In the genomic region with DNA sequence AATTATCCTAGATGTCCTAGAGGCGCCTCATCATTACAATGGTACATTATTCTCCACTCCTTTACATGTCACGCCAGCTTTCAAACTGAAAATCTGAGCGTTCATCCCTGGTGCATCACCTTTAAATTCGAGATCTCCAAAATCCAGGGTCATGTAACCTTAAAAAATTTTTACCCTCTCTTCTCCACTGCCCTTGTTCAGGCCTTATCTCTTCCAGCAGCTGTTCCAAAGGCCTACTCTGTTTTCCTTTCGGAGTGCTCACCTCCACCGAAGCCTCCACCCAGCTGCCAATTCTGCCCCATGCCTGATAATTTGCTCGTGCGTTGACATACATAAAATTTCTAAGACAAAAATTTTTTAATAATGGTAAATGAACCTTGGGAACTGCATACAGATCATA, we compare ENCODE assay signal across 8 cellular contexts. TPM values are rescaled to one million over a fixed set of nuclear protein-coding genes. Genes with fewer than 3 reads are reported as not detected.
DNase-seq lines count a peak whose midpoint lies in the region; ATAC-seq and TF ChIP-seq lines count a peak whose summit lies in the region.

No MANE protein-coding gene starts in this region.

- no peak overlapping the region for H3K27ac ChIP-seq in thoracic aorta

- H3K4me1 Mint-ChIP-seq in activated naive CD4-positive, alpha-beta T cell treated with anti-CD3 and anti-CD28 coated beads, Interleukin-2, amount 50 U/mL, for 24 hours, result peaks cover 31% of the 10 kb centered on the region
- peaks cover 20% of the 10 kb centered on the region for H3K4me1 Mint-ChIP-seq in activated CD4-positive, alpha-beta memory T cell treated with anti-CD3 and anti-CD28 coated beads for 36 hours (ENCODE audit: low read depth)

- H3K9me3 ChIP-seq in iPS-18c (ENCODE audit: control insufficient read depth, insufficient read depth, low read length), result no peaks in the 10 kb centered on the region
- H3K9me3 ChIP-seq in thoracic aorta, result no peaks in the 10 kb centered on the region

- H3K9me3 Mint-ChIP-seq in activated naive CD4-positive, alpha-beta T cell treated with anti-CD3 and anti-CD28 coated beads, Interleukin-2, amount 50 U/mL, for 24 hours, result no peaks in the 10 kb centered on the region
- no peaks in the 10 kb centered on the region for H3K9me3 Mint-ChIP-seq in activated CD4-positive, alpha-beta memory T cell treated with anti-CD3 and anti-CD28 coated beads for 36 hours

- H3K4me1 ChIP-seq in thoracic aorta (ENCODE audit: control insufficient read depth in 1 of 2, low read depth in 2 of 2), result peaks cover 11 to 27% of the 10 kb centered on the region in 2 donors

- peaks cover 9% of the 10 kb centered on the region for H3K36me3 Mint-ChIP-seq in activated naive CD4-positive, alpha-beta T cell treated with anti-CD3 and anti-CD28 coated beads, Interleukin-2, amount 50 U/mL, for 24 hours
- peaks cover 35% of the 10 kb centered on the region for H3K36me3 Mint-ChIP-seq in activated CD4-positive, alpha-beta memory T cell treated with anti-CD3 and anti-CD28 coated beads for 36 hours

- H3K27me3 Mint-ChIP-seq in activated naive CD4-positive, alpha-beta T cell treated with anti-CD3 and anti-CD28 coated beads, Interleukin-2, amount 50 U/mL, for 24 hours, result no peaks in the 10 kb centered on the region
- no peaks in the 10 kb centered on the region for H3K27me3 Mint-ChIP-seq in activated CD4-positive, alpha-beta memory T cell treated with anti-CD3 and anti-CD28 coated beads for 36 hours

- intact Hi-C loops in activated CD4-positive, alpha-beta memory T cell treated with anti-CD3 and anti-CD28 coated beads for 36 hours (cut with micrococcal nuclease), result loop anchor here (10.0 kb wide), 3 partner anchors 399 to 1669 kb away; a partner anchor contains a TSS

- no peak for DNase-seq in activated naive CD4-positive, alpha-beta T cell treated with Interleukin-2 at 50 U/mL for 16 hours
- DNase-seq in activated CD4-positive, alpha-beta memory T cell treated with anti-CD3 and anti-CD28 coated beads for 36 hours, result no peak
- DNase-seq in thoracic aorta (ENCODE audit: low spot score), result no peak
- no peak for DNase-seq in activated CD4-positive, CD25-positive, alpha-beta regulatory T cell treated with anti-CD3 and anti-CD28 coated beads, Interleukin-2, amount 50 U/mL, for 72 hours

- POLR2A ChIA-PET in activated CD4-positive, alpha-beta memory T cell treated with anti-CD3 and anti-CD28 coated beads for 36 hours (lab: Charles Lee), result interaction anchor here (0.5 to 1.4 kb wide), 2 partner anchors 500 to 648 kb away, joined by 3 read pairs; a partner anchor contains a TSS

- CTCF ChIA-PET in activated CD4-positive, alpha-beta memory T cell treated with anti-CD3 and anti-CD28 coated beads for 36 hours (lab: Charles Lee), result interaction anchor here (1.0 kb wide), 2 partner anchors 85 to 570 kb away, joined by 3 to 4 read pairs; no protein-coding TSS in a partner anchor

- no peak for TF ChIP-seq CTCF in thoracic aorta (IDR thresholded peaks at IDR 0.05)

- peak overlapping the region; percentile 65 for H3K27ac Mint-ChIP-seq in activated naive CD4-positive, alpha-beta T cell treated with anti-CD3 and anti-CD28 coated beads, Interleukin-2, amount 50 U/mL, for 24 hours
- peak overlapping the region; percentile 93 for H3K27ac Mint-ChIP-seq in activated CD4-positive, alpha-beta memory T cell treated with anti-CD3 and anti-CD28 coated beads for 36 hours

- H3K4me3 ChIP-seq in iPS-18c (ENCODE audit: insufficient read depth, low read depth, low read length), result peak overlapping the region; percentile 91
- peak overlapping the region; percentile 91 for H3K4me3 ChIP-seq in thoracic aorta

- no peaks in the 10 kb centered on the region for H3K27me3 ChIP-seq in thoracic aorta (replicated peaks; ENCODE audit: insufficient read depth)

- H3K36me3 ChIP-seq in thoracic aorta, result peaks cover 8% of the 10 kb centered on the region

- no peak for ATAC-seq in thoracic aorta (ENCODE audit: insufficient number of reproducible peaks, low FRiP score, low read depth)
- no peak for ATAC-seq in HG03354 (IDR thresholded peaks at IDR 0.05; ENCODE audit: poor library complexity, severe bottlenecking, unreplicated experiment)
- no peak for ATAC-seq in GM19397 (IDR thresholded peaks at IDR 0.05; ENCODE audit: unreplicated experiment)

- H3K4me3 Mint-ChIP-seq in activated naive CD4-positive, alpha-beta T cell treated with anti-CD3 and anti-CD28 coated beads, Interleukin-2, amount 50 U/mL, for 24 hours, result peak overlapping the region; percentile 73
- H3K4me3 Mint-ChIP-seq in activated CD4-positive, alpha-beta memory T cell treated with anti-CD3 and anti-CD28 coated beads for 36 hours, result peak overlapping the region; percentile 82

RNA-seq across cellular contexts. Expression of a gene that starts 1.0 kb away (rescaled TPM):
- 10 to 100 TPM; 23.2 to 23.6 TPM for total RNA-seq in activated CD4-positive, alpha-beta memory T cell treated with anti-CD3 and anti-CD28 coated beads for 36 hours
- total RNA-seq in thoracic aorta, result 10 to 100 TPM; 12.3 to 12.9 TPM

RNA-seq across cellular contexts. Expression of a gene that starts 1.3 kb away (rescaled TPM):
- 100 to 1,000 TPM; 108 to 110 TPM for total RNA-seq in activated CD4-positive, alpha-beta memory T cell treated with anti-CD3 and anti-CD28 coated beads for 36 hours
- 10 to 100 TPM in 1 of 2 donors, 1 to 10 TPM in 1; 9.9 to 11.9 TPM for total RNA-seq in thoracic aorta

Comparison
In these comparisons a context has a peak if more than half of its experiments do, and no peak if none do; other contexts are left out.
1. RNA of a gene that starts 1.3 kb away (total RNA-seq): 108 to 110 TPM in activated CD4-positive, alpha-beta memory T cell treated with anti-CD3 and anti-CD28 coated beads for 36 hours; 9.9 to 11.9 TPM in thoracic aorta; every median in the first group is over 4 times any median in the second.